ENCODE assay signal across 7 cellular contexts in the genomic region with DNA sequence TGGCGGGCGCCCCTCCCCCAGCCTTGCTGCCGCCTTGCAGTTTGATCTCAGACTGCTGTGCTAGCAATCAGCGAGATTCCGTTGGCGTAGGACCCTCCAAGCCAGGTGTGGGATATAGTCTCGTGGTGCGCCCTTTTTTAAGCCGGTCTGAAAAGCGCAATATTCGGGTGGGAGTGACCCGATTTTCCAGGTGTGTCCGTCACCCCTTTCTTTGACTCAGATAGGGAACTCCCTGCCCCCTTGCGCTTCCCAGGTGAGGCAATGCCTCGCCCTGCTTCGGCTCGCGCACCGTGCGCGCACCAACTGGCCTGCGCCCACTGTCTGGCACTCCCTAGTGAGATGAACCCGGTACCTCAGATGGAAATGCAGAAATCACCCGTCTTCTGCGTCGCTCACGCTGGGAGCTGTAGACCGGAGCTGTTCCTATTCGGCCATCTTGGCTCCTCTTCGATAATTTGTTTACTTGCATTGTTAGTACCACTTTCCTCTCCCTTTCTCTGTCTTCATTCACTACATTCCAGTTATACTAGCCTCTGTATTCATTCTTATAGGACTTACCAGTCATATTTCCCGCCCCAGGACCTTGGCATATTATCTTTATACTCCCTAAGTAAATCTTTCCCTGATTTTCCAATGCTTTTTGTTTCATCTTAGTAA.
A peak's percentile ranks its signal among the peaks of the same experiment; 100 is the strongest.
DNase-seq lines count a peak whose midpoint lies in the region; ATAC-seq and TF ChIP-seq lines count a peak whose summit lies in the region.
"Not testable (repeated sequence)": the region's sequence is repeated elsewhere in the genome, so short reads cannot be mapped to it uniquely, and the experiment has no call there.

No MANE protein-coding gene starts in this region.

- peak overlapping the region; percentile 3 for H3K27ac Mint-ChIP-seq in T-helper 17 cell
- peak overlapping the region; percentile 7 for H3K27ac Mint-ChIP-seq in nephron progenitor cell

- DNase-seq in DMS79 treated with DMSO at 0.1 percent for 48 hours (lab: John Stamatoyannopoulos, UW) (peak; percentile 37), LNCaP clone FGC (ENCODE audit: low read depth) (peak; percentile 8), NCI-H460 (ENCODE audit: extremely low read depth, low read depth) (peak; percentile 28), epithelial cell of prostate (ENCODE audit: low read depth, low spot score) (peak; percentile 20)
- not testable (repeated sequence) for DNase-seq in T-helper 17 cell, nephron progenitor cell

- peak overlapping the region; percentile 52 for H3K4me3 ChIP-seq in LNCaP clone FGC (ENCODE audit: low read depth, low read length)
- peak overlapping the region; percentile 34; the same call in 1 of the 2 replicates for H3K4me3 ChIP-seq in iPS-18c (ENCODE audit: insufficient read depth, low read depth, low read length)

- not testable (repeated sequence) for H3K4me3 Mint-ChIP-seq in T-helper 17 cell
- peak overlapping the region; percentile 68 for H3K4me3 Mint-ChIP-seq in nephron progenitor cell

- H3K9me3 Mint-ChIP-seq in nephron progenitor cell: peaks cover 16% of the 10 kb centered on the region

- not testable (repeated sequence) for H3K9me3 ChIP-seq in T-helper 17 cell (ENCODE audit: control insufficient read depth, low read length, poor library complexity, severe bottlenecking); iPS-18c (ENCODE audit: control insufficient read depth, insufficient read depth, low read length)

- not testable (repeated sequence) for ATAC-seq in T-helper 17 cell

- peaks cover 11% of the 10 kb centered on the region for H3K4me1 Mint-ChIP-seq in T-helper 17 cell
- H3K4me1 Mint-ChIP-seq in nephron progenitor cell: not testable (repeated sequence)

- H3K27me3 Mint-ChIP-seq in T-helper 17 cell; nephron progenitor cell (ENCODE audit: low read depth, poor library complexity): not testable (repeated sequence)

- H3K27ac ChIP-seq in epithelial cell of prostate: peak overlapping the region; percentile 94

- H3K36me3 Mint-ChIP-seq in T-helper 17 cell (ENCODE audit: low read depth) (peaks cover 11% of the 10 kb centered on the region), nephron progenitor cell (ENCODE audit: low read depth) (peaks cover 17% of the 10 kb centered on the region)

- TF ChIP-seq CTCF in LNCaP clone FGC (IDR thresholded peaks at IDR 0.05; ENCODE audit: control insufficient read depth, extremely low read depth, insufficient read depth); nephron progenitor cell (IDR thresholded peaks at IDR 0.05): not testable (repeated sequence)
